ENCODE assay signal across 11 cellular contexts in genomic region chr1:244857761-244858160, GRCh38. TPM values are rescaled to one million over a fixed set of nuclear protein-coding genes. Genes with fewer than 3 reads are reported as not detected.
DNase-seq lines count a peak whose midpoint lies in the region; ATAC-seq and TF ChIP-seq lines count a peak whose summit lies in the region.
"Had no signal": no experiment of that assay in that cellular context is flagged by ENCODE, and none has a peak within 500 bp of the region (broad histone marks: within the 10 kb centered on the region; RNA-seq: fewer than 3 reads in every experiment).

No MANE protein-coding gene starts in this region.

- H3K4me1 ChIP-seq in Caco-2, result no peaks in the 10 kb centered on the region

- no peak for ATAC-seq in activated CD4-positive, alpha-beta T cell treated with anti-CD3 and anti-CD28 coated beads for 36 hours
- ATAC-seq in naive thymus-derived CD8-positive, alpha-beta T cell, result no peak
- ATAC-seq in left lobe of liver (no peak), HG03139 (IDR thresholded peaks at IDR 0.05; ENCODE audit: unreplicated experiment) (no peak)
- ATAC-seq: body of pancreas, left lung had no signal

- H3K9me3 ChIP-seq in Caco-2, result no peaks in the 10 kb centered on the region
- H3K9me3 ChIP-seq: body of pancreas, left lung had no signal

- H3K4me1 Mint-ChIP-seq in activated CD4-positive, alpha-beta T cell treated with anti-CD3 and anti-CD28 coated beads for 36 hours, result peaks cover 73% of the 10 kb centered on the region
- peaks cover 22% of the 10 kb centered on the region for H3K4me1 Mint-ChIP-seq in Caco-2 (ENCODE audit: low read depth, unreplicated experiment)
- peaks cover 82% of the 10 kb centered on the region for H3K4me1 Mint-ChIP-seq in activated T-helper 1 cell treated with anti-CD3 and anti-CD28 coated beads, Interleukin-12 subunit alpha, Interleukin-12 subunit beta, Interleukin-2, Interleukin-4 antibody, amounts not matched to agents 30 ng/mL and 10 ng/mL and 1 ng/mL, durations not matched to agents 14 hours and 24 hours and 36 hours (ENCODE audit: low read depth)
- H3K4me1 Mint-ChIP-seq in naive thymus-derived CD8-positive, alpha-beta T cell, result peaks cover 31 to 95% (median 82%) of the 10 kb centered on the region in 4 donors

- peaks cover 5% of the 10 kb centered on the region for H3K36me3 ChIP-seq in Caco-2 (ENCODE audit: control insufficient read depth, insufficient read depth, low read length)

- H3K27me3 ChIP-seq in Caco-2 (replicated peaks; ENCODE audit: control insufficient read depth, insufficient read depth, low read length), result no peaks in the 10 kb centered on the region
- H3K27me3 ChIP-seq: body of pancreas, left lung had no signal

- H3K27ac Mint-ChIP-seq in activated CD4-positive, alpha-beta T cell treated with anti-CD3 and anti-CD28 coated beads for 36 hours, result peak overlapping the region; percentile 82
- peak overlapping the region; percentile 25 for H3K27ac Mint-ChIP-seq in Caco-2 (ENCODE audit: unreplicated experiment)
- peak overlapping the region; percentile 29 for H3K27ac Mint-ChIP-seq in activated T-helper 1 cell treated with anti-CD3 and anti-CD28 coated beads, Interleukin-12 subunit alpha, Interleukin-12 subunit beta, Interleukin-2, Interleukin-4 antibody, amounts not matched to agents 30 ng/mL and 10 ng/mL and 1 ng/mL, durations not matched to agents 14 hours and 24 hours and 36 hours
- peak overlapping the region in 8 of 10 donors; percentile 11 to 100 (median 70) for H3K27ac Mint-ChIP-seq in naive thymus-derived CD8-positive, alpha-beta T cell

- H3K4me3 Mint-ChIP-seq in activated CD4-positive, alpha-beta T cell treated with anti-CD3 and anti-CD28 coated beads for 36 hours, result peak overlapping the region; percentile 49
- no peak overlapping the region for H3K4me3 Mint-ChIP-seq in Caco-2 (ENCODE audit: unreplicated experiment)
- peak overlapping the region; percentile 0 for H3K4me3 Mint-ChIP-seq in activated T-helper 1 cell treated with anti-CD3 and anti-CD28 coated beads, Interleukin-12 subunit alpha, Interleukin-12 subunit beta, Interleukin-2, Interleukin-4 antibody, amounts not matched to agents 30 ng/mL and 10 ng/mL and 1 ng/mL, durations not matched to agents 14 hours and 24 hours and 36 hours
- peak overlapping the region in 7 of 10 donors; percentile 4 to 71 (median 31) for H3K4me3 Mint-ChIP-seq in naive thymus-derived CD8-positive, alpha-beta T cell

- H3K27me3 Mint-ChIP-seq in activated CD4-positive, alpha-beta T cell treated with anti-CD3 and anti-CD28 coated beads for 36 hours, result no peaks in the 10 kb centered on the region
- no peaks in the 10 kb centered on the region for H3K27me3 Mint-ChIP-seq in Caco-2 (ENCODE audit: insufficient read depth, unreplicated experiment)
- H3K27me3 Mint-ChIP-seq in activated T-helper 1 cell treated with anti-CD3 and anti-CD28 coated beads, Interleukin-12 subunit alpha, Interleukin-12 subunit beta, Interleukin-2, Interleukin-4 antibody, amounts not matched to agents 30 ng/mL and 10 ng/mL and 1 ng/mL, durations not matched to agents 14 hours and 24 hours and 36 hours (ENCODE audit: insufficient read depth), result no peaks in the 10 kb centered on the region
- H3K27me3 Mint-ChIP-seq in naive thymus-derived CD8-positive, alpha-beta T cell, result no peaks in the 10 kb centered on the region

- no peaks in the 10 kb centered on the region for H3K9me3 Mint-ChIP-seq in activated CD4-positive, alpha-beta T cell treated with anti-CD3 and anti-CD28 coated beads for 36 hours (ENCODE audit: low read depth)
- no peaks in the 10 kb centered on the region for H3K9me3 Mint-ChIP-seq in Caco-2 (ENCODE audit: unreplicated experiment)
- no peaks in the 10 kb centered on the region for H3K9me3 Mint-ChIP-seq in activated T-helper 1 cell treated with anti-CD3 and anti-CD28 coated beads, Interleukin-12 subunit alpha, Interleukin-12 subunit beta, Interleukin-2, Interleukin-4 antibody, amounts not matched to agents 30 ng/mL and 10 ng/mL and 1 ng/mL, durations not matched to agents 14 hours and 24 hours and 36 hours
- no peaks in the 10 kb centered on the region for H3K9me3 Mint-ChIP-seq in naive thymus-derived CD8-positive, alpha-beta T cell

- no TSS peak for BruUV-seq in Caco-2 (replicated peaks; lab: Mats Ljungman, UMichigan)

- TF ChIP-seq CTCF in Caco-2 (IDR thresholded peaks at IDR 0.05; ENCODE audit: insufficient read depth in 1 of 2, low read depth in 1 of 2, low read length in 1 of 2, severe bottlenecking in 1 of 2, unreplicated experiment in 1 of 2) (no peak), GM10248 (IDR thresholded peaks at IDR 0.05; ENCODE audit: control extremely low read depth, extremely low read depth, low read depth, missing control alignments) (no peak)

- H3K36me3 Mint-ChIP-seq in activated CD4-positive, alpha-beta T cell treated with anti-CD3 and anti-CD28 coated beads for 36 hours (ENCODE audit: low read depth), result peaks cover 89% of the 10 kb centered on the region
- peaks cover 99% of the 10 kb centered on the region for H3K36me3 Mint-ChIP-seq in Caco-2 (ENCODE audit: insufficient read depth, unreplicated experiment)
- H3K36me3 Mint-ChIP-seq in activated T-helper 1 cell treated with anti-CD3 and anti-CD28 coated beads, Interleukin-12 subunit alpha, Interleukin-12 subunit beta, Interleukin-2, Interleukin-4 antibody, amounts not matched to agents 30 ng/mL and 10 ng/mL and 1 ng/mL, durations not matched to agents 14 hours and 24 hours and 36 hours (ENCODE audit: low read depth), result peaks cover 76% of the 10 kb centered on the region
- H3K36me3 Mint-ChIP-seq in naive thymus-derived CD8-positive, alpha-beta T cell, result peaks cover 19 to 95% (median 64%) of the 10 kb centered on the region in 3 donors

- H3K4me3 ChIP-seq in Caco-2 (ENCODE audit: low read depth, low read length), result no peak overlapping the region
- H3K4me3 ChIP-seq: body of pancreas, left lung had no signal

- no peak for DNase-seq in activated CD4-positive, alpha-beta T cell treated with anti-CD3 and anti-CD28 coated beads for 36 hours
- DNase-seq in activated CD4-positive, alpha-beta T cell treated with anti-CD3 and anti-CD28 coated beads, Interleukin-2, amount 50 U/mL, for 1 hour, result no peak
- DNase-seq in Caco-2 (no peak), GM10248 (ENCODE audit: extremely low spot score) (no peak), left lobe of liver (ENCODE audit: low spot score) (no peak)
- no peak for DNase-seq in activated T-helper 1 cell treated with anti-CD3 and anti-CD28 coated beads, Interleukin-12 subunit alpha, Interleukin-12 subunit beta, Interleukin-2, Interleukin-4 antibody, amounts not matched to agents 30 ng/mL and 10 ng/mL and 1 ng/mL, durations not matched to agents 14 hours and 24 hours and 36 hours (ENCODE audit: low spot score)
- DNase-seq in naive thymus-derived CD8-positive, alpha-beta T cell, result no peak
- DNase-seq: body of pancreas, Kasumi-1, left lung had no signal

- intact Hi-C loops in activated CD4-positive, alpha-beta T cell treated with anti-CD3 and anti-CD28 coated beads for 36 hours (cut with DNase I, micrococcal nuclease), result loop anchor here in 1 of 2 experiments (1.0 kb wide), 1 partner anchor 10 kb away; no protein-coding TSS in a partner anchor
- intact Hi-C loops in Caco-2 (cut with micrococcal nuclease; ENCODE audit: unreplicated experiment), result no loop called here
- intact Hi-C loops in activated T-helper 1 cell treated with anti-CD3 and anti-CD28 coated beads, Interleukin-12 subunit alpha, Interleukin-12 subunit beta, Interleukin-2, Interleukin-4 antibody, amounts not matched to agents 30 ng/mL and 10 ng/mL and 1 ng/mL, durations not matched to agents 14 hours and 24 hours and 36 hours (cut with micrococcal nuclease), result loop anchor here (1.0 kb wide), 1 partner anchor 9 kb away; no protein-coding TSS in a partner anchor

- CTCF ChIA-PET in activated CD4-positive, alpha-beta T cell treated with anti-CD3 and anti-CD28 coated beads for 36 hours (lab: Charles Lee), result interaction anchor here (0.8 to 5.1 kb wide), 5 partner anchors 10 to 23 kb away, joined by 4 to 29 read pairs (median 9); no protein-coding TSS in a partner anchor
- CTCF ChIA-PET in Caco-2 (lab: Charles Lee), result no interaction called here
- CTCF ChIA-PET in GM10248 (lab: Yijun Ruan, JAX), result interaction anchor here (1.2 to 18.3 kb wide), 3 partner anchors 7 to 185 kb away, joined by 3 to 204 read pairs (median 6); partner anchors contain the start of gene COX20

- POLR2A ChIA-PET in activated CD4-positive, alpha-beta T cell treated with anti-CD3 and anti-CD28 coated beads for 36 hours (lab: Charles Lee), result interaction anchor here (1.2 to 2.1 kb wide), 2 partner anchors 10 to 185 kb away, joined by 4 to 8 read pairs; no protein-coding TSS in a partner anchor
- POLR2A ChIA-PET in Caco-2 (lab: Charles Lee), result no interaction called here
- POLR2A ChIA-PET in naive thymus-derived CD8-positive, alpha-beta T cell (lab: Charles Lee), result interaction anchor here (14.4 to 25.8 kb wide), 2 partner anchors 14 to 114 kb away, joined by 366 to 1109 read pairs; partner anchors contain the start of gene COX20
- POLR2A ChIA-PET in GM10248 (lab: Yijun Ruan, JAX), result no interaction called here

RNA-seq across cellular contexts. Expression of gene HNRNPU, which starts 6.6 kb away (rescaled TPM):
- total RNA-seq in activated CD4-positive, alpha-beta T cell treated with anti-CD3 and anti-CD28 coated beads for 36 hours, result 100 to 1,000 TPM; 521 to 532 TPM
- total RNA-seq in Caco-2 (2022) (478 and 482 TPM in 2 replicates), left lobe of liver (85.2 TPM)
- 566 and 573 TPM in 2 replicates for total RNA-seq in activated T-helper 1 cell treated with anti-CD3 and anti-CD28 coated beads, Interleukin-12 subunit alpha, Interleukin-12 subunit beta, Interleukin-2, Interleukin-4 antibody, amounts not matched to agents 30 ng/mL and 10 ng/mL and 1 ng/mL, durations not matched to agents 14 hours and 24 hours and 36 hours
- total RNA-seq in naive thymus-derived CD8-positive, alpha-beta T cell, result 100 to 1,000 TPM; 395 to 403 TPM
- 100 to 1,000 TPM; 179 to 392 (median 281) TPM for polyA plus RNA-seq in naive thymus-derived CD8-positive, alpha-beta T cell

RNA-seq across cellular contexts. Expression of gene COX20, which starts 22.3 kb away (rescaled TPM):
- 10 to 100 TPM; 32.0 to 33.2 TPM for total RNA-seq in activated CD4-positive, alpha-beta T cell treated with anti-CD3 and anti-CD28 coated beads for 36 hours
- total RNA-seq in Caco-2 (2022), result 68.0 and 79.3 TPM in 2 replicates
- 27.4 and 27.6 TPM in 2 replicates for total RNA-seq in activated T-helper 1 cell treated with anti-CD3 and anti-CD28 coated beads, Interleukin-12 subunit alpha, Interleukin-12 subunit beta, Interleukin-2, Interleukin-4 antibody, amounts not matched to agents 30 ng/mL and 10 ng/mL and 1 ng/mL, durations not matched to agents 14 hours and 24 hours and 36 hours
- 10 to 100 TPM; 35.8 to 36.8 TPM for total RNA-seq in naive thymus-derived CD8-positive, alpha-beta T cell
- 10 to 100 TPM; 31.4 to 52.6 (median 49.3) TPM for polyA plus RNA-seq in naive thymus-derived CD8-positive, alpha-beta T cell
- 13.4 TPM for total RNA-seq in left lobe of liver

Comparison
In these comparisons a context has a peak if more than half of its experiments do, and no peak if none do; other contexts are left out.
1. H3K27ac Mint-ChIP-seq: peak in every context shown above with its lines; median percentile 82 in activated CD4-positive, alpha-beta T cell treated with anti-CD3 and anti-CD28 coated beads for 36 hours; 70 in naive thymus-derived CD8-positive, alpha-beta T cell; 29 in activated T-helper 1 cell treated with anti-CD3 and anti-CD28 coated beads, Interleukin-12 subunit alpha, Interleukin-12 subunit beta, Interleukin-2, Interleukin-4 antibody, amounts not matched to agents 30 ng/mL and 10 ng/mL and 1 ng/mL, durations not matched to agents 14 hours and 24 hours and 36 hours; 25 in Caco-2.
2. POLR2A ChIA-PET loops: an anchor here in activated CD4-positive, alpha-beta T cell treated with anti-CD3 and anti-CD28 coated beads for 36 hours (1.2 to 2.1 kb wide) and naive thymus-derived CD8-positive, alpha-beta T cell (14.4 to 25.8 kb wide); none called in Caco-2 and GM10248.